Comparison of ENCODE assay signal across 10 cellular contexts in the genomic region with DNA sequence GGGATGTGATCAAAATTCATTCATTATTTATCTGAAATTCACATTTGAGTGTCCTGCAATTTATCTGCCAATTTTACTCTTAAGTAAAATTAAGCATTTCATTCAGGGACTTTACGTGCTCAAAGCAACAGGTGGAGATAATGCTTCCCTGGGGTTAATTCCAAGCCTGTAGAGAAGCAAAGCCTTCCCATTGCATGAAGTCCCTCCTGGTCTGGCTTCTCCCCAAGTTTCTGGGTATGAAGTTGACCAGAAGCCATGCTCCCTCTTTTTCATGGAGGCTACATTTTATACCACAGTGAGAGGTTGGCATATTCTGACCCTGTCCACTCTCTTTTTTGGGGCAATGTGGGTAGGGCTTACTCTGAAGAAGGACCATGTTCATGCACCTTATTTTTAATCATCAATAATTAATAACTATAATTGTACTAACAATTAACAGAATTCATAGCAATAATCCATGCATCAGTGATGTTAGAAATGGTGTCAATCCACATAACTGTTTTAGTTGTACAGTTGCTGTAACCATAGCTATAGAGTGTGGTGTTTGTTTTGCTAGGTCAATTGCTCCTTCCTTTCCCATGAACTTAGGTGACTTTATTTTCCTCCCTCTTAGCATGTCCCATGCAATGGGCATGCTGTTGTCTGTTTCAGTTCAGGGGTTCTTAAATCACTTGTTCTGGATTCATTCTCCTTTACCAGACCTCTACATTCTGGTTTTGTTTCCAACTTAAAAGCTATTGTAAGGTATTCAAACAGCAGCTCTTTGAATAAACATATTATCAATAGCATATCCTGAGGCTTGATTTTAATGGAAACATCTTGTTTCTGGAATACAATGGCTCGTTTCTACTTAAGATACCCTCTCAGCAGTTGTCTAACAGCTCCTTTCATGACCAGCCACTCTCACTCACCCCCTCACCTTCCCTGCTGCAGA.
A peak's percentile ranks its signal among the peaks of the same experiment; 100 is the strongest.
DNase-seq lines count a peak whose midpoint lies in the region; TF ChIP-seq lines count a peak whose summit lies in the region.
"Had no signal": no experiment of that assay in that cellular context is flagged by ENCODE, and none has a peak within 500 bp of the region (broad histone marks: within the 10 kb centered on the region; RNA-seq: fewer than 3 reads in every experiment).

No MANE protein-coding gene starts in this region.

- peaks cover 7% of the 10 kb centered on the region for H3K4me1 Mint-ChIP-seq in T-helper 2 cell treated with Interferon-gamma antibody and Interleukin-4, amounts not matched to agents 5 μg/mL and 100 μg/mL, for 36 hours (ENCODE audit: low read depth)

- TF ChIP-seq CTCF in brain microvascular endothelial cell (IDR thresholded peaks at IDR 0.05; ENCODE audit: low read depth, low read length, missing control alignments) (no peak), WERI-Rb-1 (IDR thresholded peaks at IDR 0.05; ENCODE audit: low read depth, low read length) (no peak)

- peak overlapping the region; percentile 68 for H3K4me3 Mint-ChIP-seq in T-helper 2 cell treated with Interferon-gamma antibody and Interleukin-4, amounts not matched to agents 5 μg/mL and 100 μg/mL, for 36 hours

- peaks cover 75% of the 10 kb centered on the region for H3K27me3 Mint-ChIP-seq in T-helper 2 cell treated with Interferon-gamma antibody and Interleukin-4, amounts not matched to agents 5 μg/mL and 100 μg/mL, for 36 hours (ENCODE audit: low read depth)

- no peaks in the 10 kb centered on the region for H3K9me3 ChIP-seq in WERI-Rb-1 (ENCODE audit: severe bottlenecking)

- no peaks in the 10 kb centered on the region for H3K9me3 Mint-ChIP-seq in T-helper 2 cell treated with Interferon-gamma antibody and Interleukin-4, amounts not matched to agents 5 μg/mL and 100 μg/mL, for 36 hours

- H3K27me3 ChIP-seq in brain microvascular endothelial cell (replicated peaks) (no peaks in the 10 kb centered on the region), layer of hippocampus (ENCODE audit: control insufficient read depth, insufficient read depth, low read length) (no peaks in the 10 kb centered on the region), WERI-Rb-1 (ENCODE audit: insufficient read depth, low read depth, severe bottlenecking) (peaks cover 23% of the 10 kb centered on the region)

- H3K27ac ChIP-seq in brain microvascular endothelial cell (peak overlapping the region; percentile 89), layer of hippocampus (ENCODE audit: low read depth, low read length) (peak overlapping the region; percentile 33), WERI-Rb-1 (no peak overlapping the region)

- H3K36me3 ChIP-seq in brain microvascular endothelial cell (replicated peaks) (peaks cover 12% of the 10 kb centered on the region), WERI-Rb-1 (no peaks in the 10 kb centered on the region)

- peak overlapping the region; percentile 98 for H3K4me3 ChIP-seq in brain microvascular endothelial cell (ENCODE audit: low read depth, low read length)
- H3K4me3 ChIP-seq in WERI-Rb-1 (ENCODE audit: low read depth, low read length), result no peak overlapping the region

- no peaks in the 10 kb centered on the region for H3K36me3 Mint-ChIP-seq in T-helper 2 cell treated with Interferon-gamma antibody and Interleukin-4, amounts not matched to agents 5 μg/mL and 100 μg/mL, for 36 hours (ENCODE audit: low read depth)

- no peak for DNase-seq in T-helper 2 cell treated with Interferon-gamma antibody and Interleukin-4, amounts not matched to agents 5 μg/mL and 100 μg/mL, for 36 hours (ENCODE audit: low spot score)
- DNase-seq in T-helper 2 cell (no peak), brain microvascular endothelial cell (no peak), superior temporal gyrus (ENCODE audit: extremely low spot score) (peak; percentile 34), WERI-Rb-1 (no peak), NAMALWA (ENCODE audit: low spot score) (no peak)
- no peak for DNase-seq in effector CD4-positive, alpha-beta T cell
- DNase-seq: cerebellar nuclear complex had no signal

- no peak overlapping the region for H3K27ac Mint-ChIP-seq in T-helper 2 cell treated with Interferon-gamma antibody and Interleukin-4, amounts not matched to agents 5 μg/mL and 100 μg/mL, for 36 hours
- H3K27ac Mint-ChIP-seq: CD14-positive monocyte had no signal

- in situ Hi-C loops in brain microvascular endothelial cell (cut with HindIII; ENCODE audit: low pct_ligation_motif_present, low sequenced_read_pairs), result no loop called here
